ENCODE assay signal across 9 cellular contexts in genomic region chr12:43863770-43864366, GRCh38.
"Had no signal": no experiment of that assay in that cellular context is flagged by ENCODE, and none has a peak within 500 bp of the region (broad histone marks: within the 10 kb centered on the region; RNA-seq: fewer than 3 reads in every experiment).

No MANE protein-coding gene starts in this region.

- DNase-seq: GM23248, GOT3, H7, HFFc6, IMR-90 had no signal

- ATAC-seq: HCT116, K562 had no signal

- H3K36me3 ChIP-seq: HAP-1 had no signal

- H3K27ac ChIP-seq: GM23248, HL-60 had no signal

- FAIRE-seq: K562 had no signal

- H2AFZ ChIP-seq: GM23248 had no signal

- H3K4me3 ChIP-seq: GM23248, HAP-1, K562 had no signal

- H3K9me3 ChIP-seq: HAP-1 had no signal

- H3K9ac ChIP-seq: GM23248 had no signal
